ENCODE assay signal across 20 cellular contexts in the genomic region with DNA sequence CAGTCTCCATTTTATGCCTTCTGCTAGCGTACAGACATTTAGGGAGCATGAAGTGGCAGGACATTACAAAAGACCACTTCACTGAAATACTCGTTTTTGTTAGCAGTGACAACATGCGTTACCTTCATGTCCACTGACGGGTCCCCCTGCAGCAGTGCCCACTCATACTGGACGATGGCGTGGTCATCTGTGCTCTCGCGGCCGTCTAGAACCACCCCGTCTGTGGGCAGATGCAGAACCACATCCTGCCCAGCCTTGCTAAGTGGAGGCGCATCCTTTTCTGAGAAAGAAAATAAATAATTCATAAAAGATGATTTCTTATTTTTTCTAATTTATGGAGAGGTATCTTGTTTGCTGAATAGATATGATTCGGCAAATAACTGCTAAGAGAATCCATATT. TPM values are rescaled to one million over a fixed set of nuclear protein-coding genes. Genes with fewer than 3 reads are reported as not detected.
A peak's percentile ranks its signal among the peaks of the same experiment; 100 is the strongest.
DNase-seq lines count a peak whose midpoint lies in the region; ATAC-seq, FAIRE-seq and TF ChIP-seq lines count a peak whose summit lies in the region.
"Had no signal": no experiment of that assay in that cellular context is flagged by ENCODE, and none has a peak within 500 bp of the region (broad histone marks: within the 10 kb centered on the region; RNA-seq: fewer than 3 reads in every experiment).

No MANE protein-coding gene starts in this region.

- peak; percentile 43 for ATAC-seq in activated naive CD8-positive, alpha-beta T cell treated with anti-CD3 and anti-CD28 coated beads, Interleukin-2, amount 10 ng/mL, durations not matched to agents 7 days and 5 days (ENCODE audit: low read depth)
- ATAC-seq in activated naive CD8-positive, alpha-beta T cell treated with anti-CD3 and anti-CD28 coated beads, Interleukin-2, amount 50 U/mL, for 24 hours: no peak
- ATAC-seq in lower lobe of right lung (no peak), GM21529 (IDR thresholded peaks at IDR 0.05; ENCODE audit: unreplicated experiment) (no peak), HG03439 (IDR thresholded peaks at IDR 0.05; ENCODE audit: unreplicated experiment) (no peak)

- H3K27ac ChIP-seq in lower lobe of right lung: peak overlapping the region; percentile 14

- H3K27me3 ChIP-seq in lower lobe of right lung (ENCODE audit: low read depth): no peaks in the 10 kb centered on the region
- H3K27me3 ChIP-seq: heart right ventricle, thyroid gland had no signal

- CTCF ChIA-PET in activated CD4-positive, alpha-beta memory T cell treated with anti-CD3 and anti-CD28 coated beads, Interleukin-2, amount 10 ng/mL, durations not matched to agents 7 days and 5 days (lab: Charles Lee): interaction anchor here (0.9 to 1.1 kb wide), 3 partner anchors 12 to 20 kb away, joined by 3 to 4 read pairs (median 3); no protein-coding TSS in a partner anchor

- H3K4me3 Mint-ChIP-seq in activated naive CD8-positive, alpha-beta T cell treated with anti-CD3 and anti-CD28 coated beads, Interleukin-2, amount 10 ng/mL, durations not matched to agents 7 days and 5 days: no peak overlapping the region
- no peak overlapping the region for H3K4me3 Mint-ChIP-seq in activated naive CD8-positive, alpha-beta T cell treated with anti-CD3 and anti-CD28 coated beads, Interleukin-2, amount 50 U/mL, for 24 hours
- no peak overlapping the region for H3K4me3 Mint-ChIP-seq in activated CD4-positive, alpha-beta memory T cell treated with anti-CD3 and anti-CD28 coated beads, Interleukin-2, amount 10 ng/mL, durations not matched to agents 7 days and 5 days
- H3K4me3 Mint-ChIP-seq: CD8-positive, alpha-beta memory T cell; nephron progenitor cell; T-helper 2 cell treated with Interferon-gamma antibody and Interleukin-4, amounts not matched to agents 5 μg/mL and 100 μg/mL, for 36 hours had no signal

- H3K36me3 ChIP-seq in lower lobe of right lung: no peaks in the 10 kb centered on the region
- H3K36me3 ChIP-seq: thyroid gland had no signal

- H3K4me3 ChIP-seq in lower lobe of right lung: no peak overlapping the region
- H3K4me3 ChIP-seq: heart right ventricle, thyroid gland had no signal

- no peak for FAIRE-seq in GM19239 (lab: Jason Lieb, UNC)

- POLR2A ChIA-PET in activated naive CD8-positive, alpha-beta T cell treated with anti-CD3 and anti-CD28 coated beads, Interleukin-2, amount 10 ng/mL, durations not matched to agents 7 days and 5 days (lab: Charles Lee): no interaction called here
- POLR2A ChIA-PET in activated CD4-positive, alpha-beta memory T cell treated with anti-CD3 and anti-CD28 coated beads, Interleukin-2, amount 10 ng/mL, durations not matched to agents 7 days and 5 days (lab: Charles Lee): interaction anchor here (1.0 kb wide), 1 partner anchor 135 kb away, joined by 3 read pairs; a partner anchor contains a TSS

- H3K27me3 Mint-ChIP-seq in activated naive CD8-positive, alpha-beta T cell treated with anti-CD3 and anti-CD28 coated beads, Interleukin-2, amount 10 ng/mL, durations not matched to agents 7 days and 5 days: peaks cover 34% of the 10 kb centered on the region
- H3K27me3 Mint-ChIP-seq in activated naive CD8-positive, alpha-beta T cell treated with anti-CD3 and anti-CD28 coated beads, Interleukin-2, amount 50 U/mL, for 24 hours: peaks cover 6% of the 10 kb centered on the region
- peaks cover 10% of the 10 kb centered on the region for H3K27me3 Mint-ChIP-seq in activated CD4-positive, alpha-beta memory T cell treated with anti-CD3 and anti-CD28 coated beads, Interleukin-2, amount 10 ng/mL, durations not matched to agents 7 days and 5 days

- no peak overlapping the region for H3K27ac Mint-ChIP-seq in activated naive CD8-positive, alpha-beta T cell treated with anti-CD3 and anti-CD28 coated beads, Interleukin-2, amount 10 ng/mL, durations not matched to agents 7 days and 5 days
- H3K27ac Mint-ChIP-seq in activated naive CD8-positive, alpha-beta T cell treated with anti-CD3 and anti-CD28 coated beads, Interleukin-2, amount 50 U/mL, for 24 hours: no peak overlapping the region
- H3K27ac Mint-ChIP-seq in activated CD4-positive, alpha-beta memory T cell treated with anti-CD3 and anti-CD28 coated beads, Interleukin-2, amount 10 ng/mL, durations not matched to agents 7 days and 5 days: no peak overlapping the region
- H3K27ac Mint-ChIP-seq: CD8-positive, alpha-beta memory T cell; nephron progenitor cell; T-helper 2 cell treated with Interferon-gamma antibody and Interleukin-4, amounts not matched to agents 5 μg/mL and 100 μg/mL, for 36 hours had no signal

- intact Hi-C loops in lower lobe of right lung (cut with DNase I): no loop called here

- H3K4me1 ChIP-seq in lower lobe of right lung: peaks cover 38% of the 10 kb centered on the region

- H3K36me3 Mint-ChIP-seq in activated naive CD8-positive, alpha-beta T cell treated with anti-CD3 and anti-CD28 coated beads, Interleukin-2, amount 10 ng/mL, durations not matched to agents 7 days and 5 days: no peaks in the 10 kb centered on the region
- H3K36me3 Mint-ChIP-seq in activated naive CD8-positive, alpha-beta T cell treated with anti-CD3 and anti-CD28 coated beads, Interleukin-2, amount 50 U/mL, for 24 hours (ENCODE audit: low read depth): no peaks in the 10 kb centered on the region
- H3K36me3 Mint-ChIP-seq in activated CD4-positive, alpha-beta memory T cell treated with anti-CD3 and anti-CD28 coated beads, Interleukin-2, amount 10 ng/mL, durations not matched to agents 7 days and 5 days (ENCODE audit: low read depth): peaks cover 4% of the 10 kb centered on the region
- H3K36me3 Mint-ChIP-seq: CD8-positive, alpha-beta memory T cell had no signal

- H3K9me3 ChIP-seq in lower lobe of right lung: no peaks in the 10 kb centered on the region
- H3K9me3 ChIP-seq: heart right ventricle, thyroid gland had no signal

- no peak for TF ChIP-seq CTCF in lower lobe of right lung (IDR thresholded peaks at IDR 0.05)

- no peak for DNase-seq in activated naive CD8-positive, alpha-beta T cell treated with anti-CD3 and anti-CD28 coated beads, Interleukin-2, amount 10 ng/mL, durations not matched to agents 7 days and 5 days
- DNase-seq in activated naive CD8-positive, alpha-beta T cell treated with anti-CD3 and anti-CD28 coated beads, Interleukin-2, amount 50 U/mL, for 24 hours: no peak
- DNase-seq in activated CD4-positive, alpha-beta memory T cell treated with anti-CD3 and anti-CD28 coated beads, Interleukin-2, amount 10 ng/mL, durations not matched to agents 7 days and 5 days: peak; percentile 53
- DNase-seq in lower lobe of right lung: no peak
- DNase-seq in DMS153 (lab: John Stamatoyannopoulos, UW): no peak
- no peak for DNase-seq in GM19239 (ENCODE audit: insufficient read length, low spot score)
- DNase-seq: activated CD4-positive, CD25-positive, alpha-beta regulatory T cell; activated gamma-delta T cell; CD8-positive, alpha-beta memory T cell; effector CD4-positive, alpha-beta T cell; heart right ventricle; NCI-H2081; nephron progenitor cell; stimulated activated CD4-positive, alpha-beta T cell treated with anti-CD3 and anti-CD28 coated beads, Interleukin-12 subunit alpha, Interleukin-12 subunit beta, amount 100 ng/mL, for 4 hours had no signal

- no peaks in the 10 kb centered on the region for H3K9me3 Mint-ChIP-seq in activated naive CD8-positive, alpha-beta T cell treated with anti-CD3 and anti-CD28 coated beads, Interleukin-2, amount 10 ng/mL, durations not matched to agents 7 days and 5 days
- H3K9me3 Mint-ChIP-seq in activated naive CD8-positive, alpha-beta T cell treated with anti-CD3 and anti-CD28 coated beads, Interleukin-2, amount 50 U/mL, for 24 hours: no peaks in the 10 kb centered on the region
- H3K9me3 Mint-ChIP-seq in activated CD4-positive, alpha-beta memory T cell treated with anti-CD3 and anti-CD28 coated beads, Interleukin-2, amount 10 ng/mL, durations not matched to agents 7 days and 5 days: no peaks in the 10 kb centered on the region
- H3K9me3 Mint-ChIP-seq: CD8-positive, alpha-beta memory T cell; nephron progenitor cell; T-helper 2 cell treated with Interferon-gamma antibody and Interleukin-4, amounts not matched to agents 5 μg/mL and 100 μg/mL, for 36 hours had no signal

- peaks cover 15% of the 10 kb centered on the region for H3K4me1 Mint-ChIP-seq in activated naive CD8-positive, alpha-beta T cell treated with anti-CD3 and anti-CD28 coated beads, Interleukin-2, amount 10 ng/mL, durations not matched to agents 7 days and 5 days
- H3K4me1 Mint-ChIP-seq in activated naive CD8-positive, alpha-beta T cell treated with anti-CD3 and anti-CD28 coated beads, Interleukin-2, amount 50 U/mL, for 24 hours: peaks cover 14% of the 10 kb centered on the region
- H3K4me1 Mint-ChIP-seq in activated CD4-positive, alpha-beta memory T cell treated with anti-CD3 and anti-CD28 coated beads, Interleukin-2, amount 10 ng/mL, durations not matched to agents 7 days and 5 days: peaks cover 56% of the 10 kb centered on the region
- H3K4me1 Mint-ChIP-seq: CD8-positive, alpha-beta memory T cell had no signal

RNA-seq across cellular contexts. Expression of a gene that starts 11.3 kb away (rescaled TPM):
- 1 to 10 TPM; 2.3 to 2.7 TPM for total RNA-seq in activated naive CD8-positive, alpha-beta T cell treated with anti-CD3 and anti-CD28 coated beads, Interleukin-2, amount 10 ng/mL, durations not matched to agents 7 days and 5 days
- 1 to 10 TPM; 6.0 to 7.2 TPM for total RNA-seq in activated CD4-positive, alpha-beta memory T cell treated with anti-CD3 and anti-CD28 coated beads, Interleukin-2, amount 10 ng/mL, durations not matched to agents 7 days and 5 days
- total RNA-seq in lower lobe of right lung: 38.3 TPM

RNA-seq across cellular contexts. Expression of a gene that starts 45.0 kb away (rescaled TPM):
- not detected for total RNA-seq in activated naive CD8-positive, alpha-beta T cell treated with anti-CD3 and anti-CD28 coated beads, Interleukin-2, amount 10 ng/mL, durations not matched to agents 7 days and 5 days
- total RNA-seq in activated CD4-positive, alpha-beta memory T cell treated with anti-CD3 and anti-CD28 coated beads, Interleukin-2, amount 10 ng/mL, durations not matched to agents 7 days and 5 days: not detected
- not detected for total RNA-seq in lower lobe of right lung
- total RNA-seq: CD8-positive, alpha-beta memory T cell; lung microvascular endothelial cell; SK-MEL-5 had no signal
